Comparison of ENCODE assay signal across 8 cellular contexts in the genomic region with DNA sequence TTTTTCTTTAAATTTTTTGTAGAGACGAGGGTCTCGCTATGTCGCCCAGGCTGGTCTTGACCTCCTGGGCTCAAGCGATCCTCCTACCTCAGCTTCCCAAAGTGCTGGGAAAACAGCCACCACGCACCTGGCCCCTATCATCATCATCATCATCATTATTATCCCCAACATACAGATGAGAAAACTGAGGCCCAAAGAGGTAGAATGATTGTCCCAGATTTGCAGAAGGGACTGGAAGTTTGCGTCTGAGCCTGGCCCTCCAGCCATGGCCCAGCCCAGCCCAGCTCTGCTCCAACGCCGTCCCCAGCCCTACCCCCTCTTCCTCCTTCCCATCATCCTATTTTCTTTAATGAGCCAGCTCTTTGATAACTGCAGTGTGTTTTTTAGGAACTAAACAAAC.
"Had no signal": no experiment of that assay in that cellular context is flagged by ENCODE, and none has a peak within 500 bp of the region (broad histone marks: within the 10 kb centered on the region; RNA-seq: fewer than 3 reads in every experiment).

No MANE protein-coding gene starts in this region.

- H3K4me3 ChIP-seq: GM12878 had no signal

- FAIRE-seq: G401.6, GM12878, GM12891, GM12892, GM18507, GM19239 had no signal

- ATAC-seq: GM12878 had no signal

- DNase-seq: GDM1, GF-D8 had no signal
